9 cellular contexts compared by ENCODE assay signal in genomic region chr14:33916663-33917565, GRCh38. TPM values are rescaled to one million over a fixed set of nuclear protein-coding genes. Genes with fewer than 3 reads are reported as not detected.
DNase-seq lines count a peak whose midpoint lies in the region; ATAC-seq and TF ChIP-seq lines count a peak whose summit lies in the region.
"Had no signal": no experiment of that assay in that cellular context is flagged by ENCODE, and none has a peak within 500 bp of the region (broad histone marks: within the 10 kb centered on the region; RNA-seq: fewer than 3 reads in every experiment).

No MANE protein-coding gene starts in this region.

- H3K27ac ChIP-seq in HUES48 (ENCODE audit: low read depth, low read length) (peak overlapping the region; percentile 51), right cardiac atrium (ENCODE audit: low read length) (no peak overlapping the region), stomach (peak overlapping the region; percentile 38 to 69 (median 50))
- H3K27ac ChIP-seq: SJCRH30 had no signal

- TF ChIP-seq POLR2A in stomach (IDR thresholded peaks at IDR 0.05) = no peak

- DNase-seq in astrocyte of the hippocampus (ENCODE audit: low read depth, low spot score) (peak; percentile 42), right cardiac atrium (no peak), stomach (no peak), DMS79 (lab: John Stamatoyannopoulos, UW) (no peak), NCI-H187 (lab: John Stamatoyannopoulos, UW) (no peak)
- DNase-seq: NCI-H1048 had no signal

- H3K4me1 ChIP-seq in HUES48 (ENCODE audit: control insufficient read depth, insufficient read depth, low read length) = peaks cover 13% of the 10 kb centered on the region
- peaks cover 7% of the 10 kb centered on the region for H3K4me1 ChIP-seq in right cardiac atrium (ENCODE audit: control insufficient read depth, insufficient read depth, low read length)
- peaks cover 13 to 22% (median 20%) of the 10 kb centered on the region in 4 donors for H3K4me1 ChIP-seq in stomach

- peak; percentile 89 to 93 for ATAC-seq in right cardiac atrium
- ATAC-seq in GM19395 (IDR thresholded peaks at IDR 0.05; ENCODE audit: unreplicated experiment) = no peak

- H3K9ac ChIP-seq in HUES48 (ENCODE audit: low read depth, low read length) = no peak overlapping the region

- TF ChIP-seq EP300 in stomach (IDR thresholded peaks at IDR 0.05) = no peak

- 25% methylated on average over 5 of the region's 5 CpGs for WGBS in right cardiac atrium
- 25 to 32% (median 31%) methylated on average over 5 of the region's 5 CpGs for WGBS in stomach, 5 donors

- H3K9me3 ChIP-seq in HUES48 (ENCODE audit: control insufficient read depth, insufficient read depth, low read length) (no peaks in the 10 kb centered on the region), right cardiac atrium (ENCODE audit: control insufficient read depth, low read length) (no peaks in the 10 kb centered on the region), stomach (no peaks in the 10 kb centered on the region)
- H3K9me3 ChIP-seq: SJCRH30 had no signal

- H3K36me3 ChIP-seq in HUES48 (ENCODE audit: control insufficient read depth, insufficient read depth, low read length) (peaks cover 5% of the 10 kb centered on the region; the same call in 1 of the 2 replicates), stomach (peaks cover 0 to 6% (median 0%) of the 10 kb centered on the region in 4 donors)

- H3K27me3 ChIP-seq in HUES48 (ENCODE audit: control insufficient read depth, insufficient read depth, low read length) (no peaks in the 10 kb centered on the region), right cardiac atrium (ENCODE audit: control insufficient read depth, insufficient read depth) (no peaks in the 10 kb centered on the region), stomach (no peaks in the 10 kb centered on the region)
- H3K27me3 ChIP-seq: SJCRH30 had no signal

- intact Hi-C loops in right cardiac atrium (cut with DNase I) (no loop called here), stomach (cut with DNase I; ENCODE audit: low total_unique reads) (no loop called here)

- H3K4me3 ChIP-seq in HUES48 (ENCODE audit: low read depth, low read length) (no peak overlapping the region), right cardiac atrium (ENCODE audit: low read length) (no peak overlapping the region), stomach (no peak overlapping the region)
- H3K4me3 ChIP-seq: SJCRH30 had no signal

- no peak for TF ChIP-seq CTCF in stomach (IDR thresholded peaks at IDR 0.05)

RNA-seq across cellular contexts. Expression of gene EGLN3, which starts 34.0 kb away (rescaled TPM):
- total RNA-seq in right cardiac atrium = 10 to 100 TPM; 62.4 to 98.9 (median 84.7) TPM
- 85.6 TPM for polyA plus RNA-seq in right cardiac atrium
- 10 to 100 TPM; 14.6 to 71.2 (median 27.7) TPM for total RNA-seq in stomach
- polyA plus RNA-seq in stomach = 10 to 100 TPM; 13.9 to 36.7 (median 25.4) TPM
